In genomic region chr22:37896181-37896592, GRCh38 we compare ENCODE assay signal across 9 cellular contexts. TPM values are rescaled to one million over a fixed set of nuclear protein-coding genes. Genes with fewer than 3 reads are reported as not detected.
DNase-seq lines count a peak whose midpoint lies in the region; ATAC-seq, FAIRE-seq and TF ChIP-seq lines count a peak whose summit lies in the region.
"Had no signal": no experiment of that assay in that cellular context is flagged by ENCODE, and none has a peak within 500 bp of the region (broad histone marks: within the 10 kb centered on the region; RNA-seq: fewer than 3 reads in every experiment).

No MANE protein-coding gene starts in this region.

- no peaks in the 10 kb centered on the region for H4K20me1 ChIP-seq in BLaER1

- H3K4me3 ChIP-seq in BLaER1 (no peak overlapping the region), body of pancreas (no peak overlapping the region), muscle layer of duodenum (ENCODE audit: low read depth in 1 of 2, low read length in 2 of 2) (no peak overlapping the region)

- H3K36me3 ChIP-seq in BLaER1 (peaks cover 30% of the 10 kb centered on the region), body of pancreas (replicated peaks in 1 of 2; ENCODE audit: insufficient read depth in 1 of 2, low read depth in 2 of 2) (peaks cover 0 to under 1% of the 10 kb centered on the region in 2 donors), muscle layer of duodenum (ENCODE audit: control insufficient read depth in 1 of 2, insufficient read depth in 2 of 2, low read length in 2 of 2) (no peaks in the 10 kb centered on the region)

- H3K4me2 ChIP-seq in BLaER1 = peak overlapping the region; percentile 84

- H3K27ac ChIP-seq in BLaER1 = peak overlapping the region; percentile 73
- peak overlapping the region in 3 of 4 donors; percentile 55 to 90 (median 75) for H3K27ac ChIP-seq in body of pancreas
- H3K27ac ChIP-seq in muscle layer of duodenum (ENCODE audit: low read length) = peak overlapping the region; percentile 60

- no peaks in the 10 kb centered on the region for H3K27me3 ChIP-seq in BLaER1
- H3K27me3 ChIP-seq in body of pancreas = no peaks in the 10 kb centered on the region
- H3K27me3 ChIP-seq in muscle layer of duodenum (ENCODE audit: low read depth, low read length) = no peaks in the 10 kb centered on the region

- DNase-seq in NCI-H69 (lab: John Stamatoyannopoulos, UW) (peak; percentile 58), body of pancreas (peak in 1 of 4 donors; percentile 31), D721Med (ENCODE audit: insufficient read length, low spot score) (no peak), Ammon's horn (ENCODE audit: low spot score) (no peak)

- H3K4me1 ChIP-seq in BLaER1 = peaks cover 50% of the 10 kb centered on the region
- peaks cover 75% of the 10 kb centered on the region for H3K4me1 ChIP-seq in body of pancreas
- peaks cover 5 to 52% of the 10 kb centered on the region in 2 donors for H3K4me1 ChIP-seq in muscle layer of duodenum (ENCODE audit: control insufficient read depth in 1 of 2, insufficient read depth in 2 of 2, low read length in 2 of 2)

- ATAC-seq in GM19455 (IDR thresholded peaks at IDR 0.05; ENCODE audit: unreplicated experiment) = peak; percentile 72
- ATAC-seq in body of pancreas = no peak
- ATAC-seq in HG02798 (IDR thresholded peaks at IDR 0.05; ENCODE audit: poor library complexity, unreplicated experiment) = no peak

- H3K9me3 ChIP-seq in BLaER1 (no peaks in the 10 kb centered on the region), body of pancreas (no peaks in the 10 kb centered on the region), muscle layer of duodenum (ENCODE audit: control insufficient read depth in 1 of 2, low read length in 2 of 2) (no peaks in the 10 kb centered on the region)

- peak overlapping the region; percentile 67 for H3K9ac ChIP-seq in BLaER1

- intact Hi-C loops in body of pancreas (cut with DNase I) = no loop called here

- 51 to 67% methylated on average over 4 to 5 of the region's 5 CpGs for WGBS in body of pancreas, 2 donors

- TF ChIP-seq CTCF in body of pancreas (IDR thresholded peaks at IDR 0.05) = no peak
- TF ChIP-seq CTCF in D721Med (IDR thresholded peaks at IDR 0.05; ENCODE audit: insufficient read depth, missing control alignments) = no peak

- FAIRE-seq in D721Med (lab: Jason Lieb, UNC) = no peak
- FAIRE-seq: colon had no signal

- TF ChIP-seq POLR2A in body of pancreas (IDR thresholded peaks at IDR 0.05) = no peak

RNA-seq across cellular contexts. Expression of gene MICALL1, which starts 9.9 kb away (rescaled TPM):
- 10 to 100 TPM; 19.2 to 34.9 TPM for total RNA-seq in body of pancreas

RNA-seq across cellular contexts. Expression of gene EIF3L, which starts 47.0 kb away (rescaled TPM):
- total RNA-seq in body of pancreas = 100 to 1,000 TPM; 139 to 230 TPM

RNA-seq across cellular contexts. Expression of gene ANKRD54, which starts 52.1 kb away (rescaled TPM):
- total RNA-seq in body of pancreas = 10 to 100 TPM; 38.1 to 88.0 TPM

RNA-seq across cellular contexts. Expression of gene C22orf23, which starts 57.2 kb away (rescaled TPM):
- total RNA-seq in body of pancreas = not detected

RNA-seq across cellular contexts. Expression of gene POLR2F, which starts 57.3 kb away (rescaled TPM):
- total RNA-seq in body of pancreas = 100 to 1,000 TPM in 1 of 2 donors, 10 to 100 TPM in 1; 43.8 to 119 TPM
